Comparison of ENCODE assay signal across 9 cellular contexts in the genomic region with DNA sequence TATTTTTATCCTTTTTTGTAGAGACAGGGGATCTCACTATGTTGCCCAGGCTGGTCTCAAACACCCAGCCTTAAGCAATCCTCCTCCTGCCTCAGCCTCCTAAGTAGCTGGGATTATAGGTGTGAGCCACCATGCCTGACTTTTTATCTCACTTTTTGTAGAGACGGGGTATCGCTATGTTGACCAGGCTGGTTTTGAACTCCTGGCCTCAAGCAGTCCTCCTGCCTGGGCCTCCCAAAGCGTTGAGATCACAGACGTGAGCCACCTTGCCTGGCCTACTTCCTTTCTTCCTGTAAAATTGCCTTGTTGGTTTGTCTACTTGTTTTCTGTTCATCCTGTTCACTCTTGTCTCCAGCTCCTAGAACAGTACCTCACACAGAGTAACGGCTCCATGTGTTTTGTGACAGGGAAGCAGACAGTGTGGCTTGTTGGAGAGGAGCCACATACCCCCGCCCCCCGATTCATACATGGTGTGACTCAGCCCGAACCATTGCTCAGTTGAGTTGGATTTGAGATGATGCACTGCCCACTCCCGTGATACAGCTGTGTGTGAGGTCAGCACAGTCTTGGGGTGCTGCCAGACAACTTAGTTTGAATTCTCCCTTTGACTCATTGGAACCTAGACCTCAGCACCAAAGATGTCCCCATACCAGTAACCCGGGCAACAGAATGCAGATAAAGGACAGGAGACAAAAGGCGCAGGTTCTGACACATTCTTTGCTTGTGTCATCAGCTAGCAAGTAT. TPM values are rescaled to one million over a fixed set of nuclear protein-coding genes. Genes with fewer than 3 reads are reported as not detected.
DNase-seq lines count a peak whose midpoint lies in the region; ATAC-seq and TF ChIP-seq lines count a peak whose summit lies in the region.
"Had no signal": no experiment of that assay in that cellular context is flagged by ENCODE, and none has a peak within 500 bp of the region (broad histone marks: within the 10 kb centered on the region; RNA-seq: fewer than 3 reads in every experiment).

No MANE protein-coding gene starts in this region.

- no peak overlapping the region for H3K27ac ChIP-seq in AG04450 (ENCODE audit: low read depth, low read length)

- CTCF ChIA-PET in AG04450 (lab: Charles Lee) (no interaction called here), T-cell (lab: Charles Lee) (interaction anchor here in 1 of 2 donors (0.7 kb wide), 1 partner anchor 27 kb away, joined by 3 read pairs; no protein-coding TSS in a partner anchor)

- intact Hi-C loops in Right ventricle myocardium superior (cut with DNase I), result no loop called here

- H3K4me3 ChIP-seq in AG04450 (ENCODE audit: low read depth, low read length), result no peak overlapping the region

- H3K4me3 Mint-ChIP-seq in stimulated activated memory B cell treated with anti-CD40 and anti-IgM and Interleukin-4, amounts not matched to agents 10 μg/mL and 1 μg/mL and 100 μg/mL, for 72 hours, result no peak overlapping the region
- no peak overlapping the region for H3K4me3 Mint-ChIP-seq in T-cell
- H3K4me3 Mint-ChIP-seq: nephron had no signal

- H3K4me1 Mint-ChIP-seq in stimulated activated memory B cell treated with anti-CD40 and anti-IgM and Interleukin-4, amounts not matched to agents 10 μg/mL and 1 μg/mL and 100 μg/mL, for 72 hours, result peaks cover 22% of the 10 kb centered on the region
- H3K4me1 Mint-ChIP-seq in T-cell, result peaks cover 0 to 2% (median 0%) of the 10 kb centered on the region in 3 donors
- H3K4me1 Mint-ChIP-seq: nephron had no signal

- peak; percentile 74 for ATAC-seq in stimulated activated memory B cell treated with anti-CD40 and anti-IgM and Interleukin-4, amounts not matched to agents 10 μg/mL and 1 μg/mL and 100 μg/mL, for 72 hours
- no peak for ATAC-seq in T-cell (replicated peaks in 1 of 4)
- no peak for ATAC-seq in Right ventricle myocardium superior (ENCODE audit: poor library complexity)
- ATAC-seq in HG03354 (IDR thresholded peaks at IDR 0.05; ENCODE audit: poor library complexity, severe bottlenecking, unreplicated experiment), result no peak

- peaks cover 4% of the 10 kb centered on the region for H3K27me3 ChIP-seq in AG04450 (ENCODE audit: control insufficient read depth, insufficient read depth, low read length)

- no peak for TF ChIP-seq CTCF in AG04450 (IDR thresholded peaks at IDR 0.05; ENCODE audit: low read depth, low read length)

- no peaks in the 10 kb centered on the region for H3K36me3 Mint-ChIP-seq in stimulated activated memory B cell treated with anti-CD40 and anti-IgM and Interleukin-4, amounts not matched to agents 10 μg/mL and 1 μg/mL and 100 μg/mL, for 72 hours
- no peaks in the 10 kb centered on the region for H3K36me3 Mint-ChIP-seq in T-cell

- H3K27ac Mint-ChIP-seq in stimulated activated memory B cell treated with anti-CD40 and anti-IgM and Interleukin-4, amounts not matched to agents 10 μg/mL and 1 μg/mL and 100 μg/mL, for 72 hours, result no peak overlapping the region
- no peak overlapping the region for H3K27ac Mint-ChIP-seq in T-cell
- H3K27ac Mint-ChIP-seq: nephron had no signal

- H3K27me3 Mint-ChIP-seq in stimulated activated memory B cell treated with anti-CD40 and anti-IgM and Interleukin-4, amounts not matched to agents 10 μg/mL and 1 μg/mL and 100 μg/mL, for 72 hours, result peaks cover 26% of the 10 kb centered on the region
- H3K27me3 Mint-ChIP-seq in T-cell, result peaks cover 2 to 10% of the 10 kb centered on the region in 2 donors

- POLR2A ChIA-PET in AG04450 (lab: Yijun Ruan, JAX), result no interaction called here
- POLR2A ChIA-PET in T-cell (lab: Charles Lee), result no interaction called here

- TF ChIP-seq POLR2A in erythroblast (IDR thresholded peaks at IDR 0.05; ENCODE audit: low read length), result no peak

- DNase-seq in AG04450 (ENCODE audit: low read depth, low spot score) (peak; percentile 16), GM19238 (ENCODE audit: insufficient read length, low spot score) (peak; percentile 23), HT1080 (ENCODE audit: low read depth) (peak; percentile 96), erythroblast (lab: John Stamatoyannopoulos, UW) (peak; percentile 22 to 67), T-cell (no peak), Right ventricle myocardium superior (no peak)

- no peaks in the 10 kb centered on the region for H3K9me3 Mint-ChIP-seq in stimulated activated memory B cell treated with anti-CD40 and anti-IgM and Interleukin-4, amounts not matched to agents 10 μg/mL and 1 μg/mL and 100 μg/mL, for 72 hours
- no peaks in the 10 kb centered on the region for H3K9me3 Mint-ChIP-seq in T-cell
- H3K9me3 Mint-ChIP-seq: nephron had no signal

- no peaks in the 10 kb centered on the region for H3K9me3 ChIP-seq in AG04450 (ENCODE audit: control insufficient read depth, insufficient read depth, low read length)

RNA-seq across cellular contexts. Expression of a gene that starts 34.2 kb away (rescaled TPM):
- polyA plus RNA-seq in AG04450 (2011; rRNA removed), result not detected in 2 replicates
- polyA minus RNA-seq in AG04450 (2011; rRNA and poly(A)+ RNA removed), result not detected in 2 replicates
- not detected in 2 replicates for total RNA-seq in HT1080 (2014; rRNA removed; shearing (Covaris generic))
- not detected in 2 replicates for polyA plus RNA-seq in HT1080 (2015; cell fraction: cytosol; rRNA removed)
- not detected in 2 replicates for polyA plus RNA-seq in HT1080 (2015; cell fraction: nucleus; rRNA removed)
- not detected for total RNA-seq in T-cell
- total RNA-seq in Right ventricle myocardium superior, result not detected

RNA-seq across cellular contexts. Expression of a gene that starts 43.0 kb away (rescaled TPM):
- polyA plus RNA-seq in AG04450 (2011; rRNA removed), result not detected in 2 replicates
- not detected in 2 replicates for polyA minus RNA-seq in AG04450 (2011; rRNA and poly(A)+ RNA removed)
- not detected in 2 replicates for total RNA-seq in HT1080 (2014; rRNA removed; shearing (Covaris generic))
- not detected in 2 replicates for polyA plus RNA-seq in HT1080 (2015; cell fraction: cytosol; rRNA removed)
- not detected in 2 replicates for polyA plus RNA-seq in HT1080 (2015; cell fraction: nucleus; rRNA removed)
- total RNA-seq in T-cell (not detected), Right ventricle myocardium superior (0.11 TPM)

RNA-seq across cellular contexts. Expression of a gene that starts 46.8 kb away (rescaled TPM):
- not detected in 2 replicates for polyA plus RNA-seq in AG04450 (2011; rRNA removed)
- not detected in 2 replicates for polyA minus RNA-seq in AG04450 (2011; rRNA and poly(A)+ RNA removed)
- 0.11 TPM in 1 of 2 replicates, not detected in the other for total RNA-seq in HT1080 (2014; rRNA removed; shearing (Covaris generic))
- 0.72 TPM in 1 of 2 replicates, not detected in the other for polyA plus RNA-seq in HT1080 (2015; cell fraction: cytosol; rRNA removed)
- polyA plus RNA-seq in HT1080 (2015; cell fraction: nucleus; rRNA removed), result not detected in 2 replicates
- total RNA-seq in T-cell (under 1 TPM in 1 of 5 donors, not detected in 4; 0.47 TPM), Right ventricle myocardium superior (not detected)

RNA-seq across cellular contexts. Expression of a gene that starts 57.3 kb away (rescaled TPM):
- not detected in 2 replicates for polyA plus RNA-seq in AG04450 (2011; rRNA removed)
- not detected in 2 replicates for polyA minus RNA-seq in AG04450 (2011; rRNA and poly(A)+ RNA removed)
- 0.06 TPM in 1 of 2 replicates, not detected in the other for total RNA-seq in HT1080 (2014; rRNA removed; shearing (Covaris generic))
- 0.05 TPM in 1 of 2 replicates, not detected in the other for polyA plus RNA-seq in HT1080 (2015; cell fraction: cytosol; rRNA removed)
- 0.11 TPM in 1 of 2 replicates, not detected in the other for polyA plus RNA-seq in HT1080 (2015; cell fraction: nucleus; rRNA removed)
- total RNA-seq in T-cell (under 1 TPM in 2 of 5 donors, not detected in 3; 0.21 to 0.35 TPM), Right ventricle myocardium superior (not detected)

Comparison
In these comparisons a context has a peak if more than half of its experiments do, and no peak if none do; other contexts are left out.
1. DNase-seq: peak in AG04450 (single experiment), GM19238 (single experiment), HT1080 (single experiment) and erythroblast (2 of 2); none in T-cell (0 of 34) and Right ventricle myocardium superior (single experiment).